ENCODE assay signal across 22 cellular contexts in the genomic region with DNA sequence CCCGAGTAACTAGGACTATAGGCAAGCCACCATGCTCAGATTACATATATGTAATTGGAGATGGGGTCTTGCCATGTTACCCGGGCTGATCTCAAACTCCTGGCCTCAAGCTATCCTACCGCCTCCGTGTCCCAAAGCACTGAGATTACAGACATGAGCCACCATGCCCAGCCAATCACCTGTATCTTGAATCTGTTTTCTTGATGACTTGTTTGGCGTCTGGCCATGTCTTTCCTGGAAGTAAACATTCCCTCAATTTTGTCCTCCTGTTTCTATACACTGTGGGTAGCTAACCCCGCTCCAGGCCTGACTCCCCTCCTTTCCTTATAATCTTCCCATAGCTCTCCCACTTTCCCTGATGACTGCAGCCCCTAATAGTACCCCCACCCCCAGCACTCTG.
"Had no signal": no experiment of that assay in that cellular context is flagged by ENCODE, and none has a peak within 500 bp of the region (broad histone marks: within the 10 kb centered on the region; RNA-seq: fewer than 3 reads in every experiment).

No MANE protein-coding gene starts in this region.

- H3K36me3 ChIP-seq: ascending aorta, cardiac muscle cell had no signal

- H3K27me3 ChIP-seq: ascending aorta, body of pancreas, cardiac muscle cell had no signal

- H3K27ac Mint-ChIP-seq: activated CD8-positive, alpha-beta T cell treated with anti-CD3 and anti-CD28 coated beads, Interleukin-2, amount 10 ng/mL, durations not matched to agents 7 days and 5 days; T-helper 17 cell; WTC11 had no signal

- H3K4me1 ChIP-seq: ascending aorta, body of pancreas had no signal

- H3K4me3 ChIP-seq: ascending aorta, body of pancreas, cardiac muscle cell had no signal

- H3K9me3 Mint-ChIP-seq: activated naive CD4-positive, alpha-beta T cell treated with anti-CD3 and anti-CD28 coated beads, Interleukin-2, amount 50 U/mL, for 24 hours had no signal

- DNase-seq: activated CD4-positive, alpha-beta T cell treated with anti-CD3 and anti-CD28 coated beads for 48 hours; activated CD4-positive, alpha-beta T cell treated with anti-CD3 and anti-CD28 coated beads, Interleukin-2, amount 50 U/mL, for 4 hours; activated CD4-positive, CD25-positive, alpha-beta regulatory T cell treated with anti-CD3 and anti-CD28 coated beads, Interleukin-2, amount 50 U/mL, for 72 hours; activated CD8-positive, alpha-beta memory T cell treated with anti-CD3 and anti-CD28 coated beads, Interleukin-2, amount 50 U/mL, for 48 hours; activated CD8-positive, alpha-beta T cell treated with anti-CD3 and anti-CD28 coated beads, Interleukin-2, amount 10 ng/mL, durations not matched to agents 7 days and 5 days; activated effector memory CD4-positive, alpha-beta T cell treated with Interleukin-2 at 50 U/mL for 16 hours; activated naive CD4-positive, alpha-beta T cell; activated T-cell treated with anti-CD3 and anti-CD28 coated beads, Interleukin-2, amount 50 U/mL, for 1 hour; body of pancreas; MM.1S; NCI-H146; NCI-H187 treated with DMSO at 0.1 percent for 48 hours; NCI-H2081 treated with DMSO at 0.1 percent for 48 hours; NCI-H510A treated with DMSO at 0.1 percent for 48 hours; SIG-M5; T-helper 17 cell; T-helper 9 cell had no signal

- H3K36me3 Mint-ChIP-seq: activated naive CD4-positive, alpha-beta T cell treated with anti-CD3 and anti-CD28 coated beads, Interleukin-2, amount 50 U/mL, for 24 hours had no signal

- H3K27ac ChIP-seq: ascending aorta, body of pancreas, cardiac muscle cell, KMS-11 had no signal

- H3K4me1 Mint-ChIP-seq: activated naive CD4-positive, alpha-beta T cell treated with anti-CD3 and anti-CD28 coated beads, Interleukin-2, amount 50 U/mL, for 24 hours; WTC11 had no signal

- H3K4me2 ChIP-seq: KMS-11 had no signal

- H3K9me3 ChIP-seq: ascending aorta, body of pancreas had no signal

- H3K4me3 Mint-ChIP-seq: activated CD8-positive, alpha-beta T cell treated with anti-CD3 and anti-CD28 coated beads, Interleukin-2, amount 10 ng/mL, durations not matched to agents 7 days and 5 days; activated naive CD4-positive, alpha-beta T cell treated with anti-CD3 and anti-CD28 coated beads, Interleukin-2, amount 50 U/mL, for 24 hours; T-helper 17 cell; WTC11 had no signal

- ATAC-seq: activated CD8-positive, alpha-beta T cell treated with anti-CD3 and anti-CD28 coated beads, Interleukin-2, amount 10 ng/mL, durations not matched to agents 7 days and 5 days; body of pancreas; T-helper 17 cell; WTC11 had no signal
